Comparison of ENCODE assay signal across 4 cellular contexts in the genomic region with DNA sequence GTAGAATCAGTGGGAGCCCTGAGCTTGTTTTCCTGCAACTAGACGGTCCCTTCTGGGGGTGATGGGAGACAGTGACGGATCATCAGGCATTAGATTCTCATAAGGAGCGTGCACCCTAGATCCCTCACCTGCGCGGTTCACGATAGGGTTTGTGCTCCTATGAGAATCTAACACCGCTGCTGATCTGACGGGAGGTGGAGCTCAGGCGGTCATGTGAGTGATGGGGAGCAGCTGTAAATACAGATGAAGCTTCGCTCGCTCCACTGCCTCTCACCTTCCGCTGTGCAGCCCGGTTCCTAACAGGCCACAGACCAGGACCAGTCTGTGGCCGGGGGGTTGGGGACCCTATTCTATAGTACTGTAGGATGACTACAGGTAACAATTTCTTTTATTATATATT.
"Had no signal": no experiment of that assay in that cellular context is flagged by ENCODE, and none has a peak within 500 bp of the region (broad histone marks: within the 10 kb centered on the region; RNA-seq: fewer than 3 reads in every experiment).

No MANE protein-coding gene starts in this region.

- DNase-seq: H9, HCEC 1CT, IMR-90 had no signal

- H3K4me3 Mint-ChIP-seq: GM23338, H9 had no signal

- H3K4me1 Mint-ChIP-seq: GM23338 had no signal

- H3K9me3 Mint-ChIP-seq: H9 had no signal

- H3K27ac Mint-ChIP-seq: GM23338 had no signal

- ATAC-seq: GM23338 had no signal
